In genomic region chr3:11591401-11592266, GRCh38 we compare ENCODE assay signal across 8 cellular contexts. TPM values are rescaled to one million over a fixed set of nuclear protein-coding genes. Genes with fewer than 3 reads are reported as not detected.
DNase-seq lines count a peak whose midpoint lies in the region; ATAC-seq and TF ChIP-seq lines count a peak whose summit lies in the region.

No MANE protein-coding gene starts in this region.

- H3K4me1 ChIP-seq in right atrium auricular region (peaks cover 0 to 79% of the 10 kb centered on the region in 2 donors), rectal smooth muscle tissue (ENCODE audit: control insufficient read depth, insufficient read depth, low read length) (peaks cover 44% of the 10 kb centered on the region)

- no peak overlapping the region for H3K9ac ChIP-seq in rectal smooth muscle tissue (ENCODE audit: low read length)

- ATAC-seq in GM18909 (IDR thresholded peaks at IDR 0.05; ENCODE audit: poor library complexity, unreplicated experiment) (no peak), HG03175 (IDR thresholded peaks at IDR 0.05; ENCODE audit: unreplicated experiment) (no peak)

- H3K27me3 ChIP-seq in right atrium auricular region (no peaks in the 10 kb centered on the region), rectal smooth muscle tissue (ENCODE audit: control insufficient read depth, insufficient read depth, low read length) (no peaks in the 10 kb centered on the region)

- POLR2A ChIA-PET in HEK293T (lab: Yijun Ruan, JAX) = interaction anchor here (0.9 to 1.7 kb wide), 2 partner anchors 9 to 52 kb away, joined by 3 to 4 read pairs; no protein-coding TSS in a partner anchor

- H3K27ac ChIP-seq in right atrium auricular region = peak overlapping the region; percentile 75 to 85
- peak overlapping the region; percentile 82 for H3K27ac ChIP-seq in rectal smooth muscle tissue (ENCODE audit: low read depth, low read length)

- TF ChIP-seq CTCF in right atrium auricular region (IDR thresholded peaks at IDR 0.05) = no peak

- CTCF ChIA-PET in HEK293T (lab: Yijun Ruan, JAX) = no interaction called here

- no peaks in the 10 kb centered on the region for H3K9me3 ChIP-seq in right atrium auricular region

- no peaks in the 10 kb centered on the region for H3K36me3 ChIP-seq in right atrium auricular region
- H3K36me3 ChIP-seq in rectal smooth muscle tissue (ENCODE audit: control insufficient read depth, insufficient read depth, low read length) = no peaks in the 10 kb centered on the region

- H3K4me3 ChIP-seq in right atrium auricular region (peak overlapping the region in 1 of 2 donors; percentile 2), rectal smooth muscle tissue (ENCODE audit: low read length) (peak overlapping the region; percentile 6)

- DNase-seq in HEK293T (ENCODE audit: extremely low spot score) (peak; percentile 49), amniotic epithelial cell (ENCODE audit: low read depth) (peak; percentile 94), right atrium auricular region (ENCODE audit: low spot score) (no peak), ureter (ENCODE audit: low spot score) (no peak), SK-N-DZ (ENCODE audit: low spot score) (no peak)

TF ChIP-seq in HEK293T, 16 proteins besides CTCF, POLR2A, EP300 and RAD21:
- TF ChIP-seq BHLHE40 (IDR thresholded peaks at IDR 0.05; ENCODE audit: borderline replicate concordance) = no peak
- no peak for TF ChIP-seq HDGF (IDR thresholded peaks at IDR 0.05; ENCODE audit: borderline replicate concordance)
- no peak for TF ChIP-seq ZNF384 (IDR thresholded peaks at IDR 0.05)
- TF ChIP-seq L3MBTL2 (conservative IDR thresholded peaks at IDR 0.05) = no peak
- no peak for TF ChIP-seq LEF1 (IDR thresholded peaks at IDR 0.05; ENCODE audit: borderline replicate concordance)
- TF ChIP-seq SUZ12 (IDR thresholded peaks at IDR 0.05) = no peak
- TF ChIP-seq FOXK2 (IDR thresholded peaks at IDR 0.05) = no peak
- TF ChIP-seq PKNOX1 (IDR thresholded peaks at IDR 0.05) = no peak
- no peak for TF ChIP-seq CTBP1 (IDR thresholded peaks at IDR 0.05; ENCODE audit: borderline replicate concordance)
- TF ChIP-seq ELF4 (IDR thresholded peaks at IDR 0.05) = no peak
- TF ChIP-seq FOXM1 (IDR thresholded peaks at IDR 0.05; ENCODE audit: borderline replicate concordance) = no peak

RNA-seq across cellular contexts. Expression of gene VGLL4, which starts 52.1 kb away (rescaled TPM):
- total RNA-seq in right atrium auricular region (10 to 100 TPM; 30.2 to 64.6 TPM), ureter (88.3 TPM)
- polyA plus RNA-seq in SK-N-DZ (2014; cell fraction: cytosol; rRNA removed) = 66.3 and 66.4 TPM in 2 replicates
- polyA plus RNA-seq in SK-N-DZ (2014; cell fraction: nucleus; rRNA removed) = 36.2 and 37.4 TPM in 2 replicates

Comparison
In these comparisons a context has a peak if more than half of its experiments do, and no peak if none do; other contexts are left out.
1. DNase-seq: peak in HEK293T (single experiment) and amniotic epithelial cell (single experiment); none in right atrium auricular region (single experiment), ureter (single experiment) and SK-N-DZ (single experiment).